ENCODE assay signal across 14 cellular contexts in genomic region chr2:122056853-122057252, GRCh38.
DNase-seq lines count a peak whose midpoint lies in the region; ATAC-seq and TF ChIP-seq lines count a peak whose summit lies in the region.
"Had no signal": no experiment of that assay in that cellular context is flagged by ENCODE, and none has a peak within 500 bp of the region (broad histone marks: within the 10 kb centered on the region; RNA-seq: fewer than 3 reads in every experiment).

No MANE protein-coding gene starts in this region.

- no peaks in the 10 kb centered on the region for H3K4me1 Mint-ChIP-seq in immature natural killer cell
- H3K4me1 Mint-ChIP-seq in activated CD4-positive, alpha-beta T cell treated with anti-CD3 and anti-CD28 coated beads, Interleukin-2, amount 10 ng/mL, durations not matched to agents 24 days and 14 days, result no peaks in the 10 kb centered on the region
- H3K4me1 Mint-ChIP-seq: CD8-positive, alpha-beta memory T cell had no signal

- H3K4me3 ChIP-seq in hepatocyte, result no peak overlapping the region
- H3K4me3 ChIP-seq: BLaER1, K562 had no signal

- peak overlapping the region; percentile 60 for H3K4me2 ChIP-seq in hepatocyte
- H3K4me2 ChIP-seq: BLaER1 had no signal

- peak overlapping the region; percentile 24 for H3K27ac ChIP-seq in hepatocyte
- H3K27ac ChIP-seq: 22Rv1, BLaER1 had no signal

- H3K4me3 Mint-ChIP-seq in immature natural killer cell, result no peak overlapping the region
- H3K4me3 Mint-ChIP-seq in activated CD4-positive, alpha-beta T cell treated with anti-CD3 and anti-CD28 coated beads, Interleukin-2, amount 10 ng/mL, durations not matched to agents 24 days and 14 days, result no peak overlapping the region
- H3K4me3 Mint-ChIP-seq: CD8-positive, alpha-beta memory T cell; H9 had no signal

- no peaks in the 10 kb centered on the region for H3K36me3 ChIP-seq in hepatocyte (replicated peaks; ENCODE audit: insufficient read depth, low read depth)
- H3K36me3 ChIP-seq: BLaER1 had no signal

- H3K9me3 Mint-ChIP-seq in immature natural killer cell, result peaks cover 0 to 2% (median 0%) of the 10 kb centered on the region in 6 donors
- H3K9me3 Mint-ChIP-seq in activated CD4-positive, alpha-beta T cell treated with anti-CD3 and anti-CD28 coated beads, Interleukin-2, amount 10 ng/mL, durations not matched to agents 24 days and 14 days, result no peaks in the 10 kb centered on the region

- H3K9me3 ChIP-seq in hepatocyte (ENCODE audit: low read depth), result no peaks in the 10 kb centered on the region

- no peaks in the 10 kb centered on the region for H3K79me2 ChIP-seq in hepatocyte

- peaks cover 26% of the 10 kb centered on the region for H3K4me1 ChIP-seq in hepatocyte (ENCODE audit: insufficient read depth)

- no peaks in the 10 kb centered on the region for H3K36me3 Mint-ChIP-seq in immature natural killer cell
- no peaks in the 10 kb centered on the region for H3K36me3 Mint-ChIP-seq in activated CD4-positive, alpha-beta T cell treated with anti-CD3 and anti-CD28 coated beads, Interleukin-2, amount 10 ng/mL, durations not matched to agents 24 days and 14 days (ENCODE audit: low read depth)
- H3K36me3 Mint-ChIP-seq: CD8-positive, alpha-beta memory T cell had no signal

- no peak overlapping the region for H3K27ac Mint-ChIP-seq in immature natural killer cell
- H3K27ac Mint-ChIP-seq in activated CD4-positive, alpha-beta T cell treated with anti-CD3 and anti-CD28 coated beads, Interleukin-2, amount 10 ng/mL, durations not matched to agents 24 days and 14 days, result no peak overlapping the region
- H3K27ac Mint-ChIP-seq: CD8-positive, alpha-beta memory T cell had no signal

- peaks cover 3 to 4% (median 4%) of the 10 kb centered on the region in 3 donors for H3K27me3 Mint-ChIP-seq in immature natural killer cell (ENCODE audit: low read depth in 3 of 3)
- no peaks in the 10 kb centered on the region for H3K27me3 Mint-ChIP-seq in activated CD4-positive, alpha-beta T cell treated with anti-CD3 and anti-CD28 coated beads, Interleukin-2, amount 10 ng/mL, durations not matched to agents 24 days and 14 days

- DNase-seq in DMS53 (lab: John Stamatoyannopoulos, UW), result peak; percentile 29
- no peak for DNase-seq in DMS53 treated with DMSO at 0.1 percent for 48 hours (lab: John Stamatoyannopoulos, UW; ENCODE audit: unreplicated experiment)
- peak; percentile 8 for DNase-seq in amniotic epithelial cell (ENCODE audit: low read depth)
- DNase-seq in hepatocyte (ENCODE audit: low spot score), result no peak
- DNase-seq in immature natural killer cell, result no peak
- DNase-seq in activated CD4-positive, alpha-beta T cell treated with anti-CD3 and anti-CD28 coated beads, Interleukin-2, amount 10 ng/mL, durations not matched to agents 24 days and 14 days, result no peak
- DNase-seq: AML-193; CD8-positive, alpha-beta memory T cell; GOT3; H9 had no signal

- no peak overlapping the region for H2AFZ ChIP-seq in hepatocyte

- no peak for TF ChIP-seq CTCF in hepatocyte (IDR thresholded peaks at IDR 0.05; ENCODE audit: poor library complexity)

- no peaks in the 10 kb centered on the region for H3K27me3 ChIP-seq in hepatocyte
- H3K27me3 ChIP-seq: BLaER1 had no signal

- H3K9me2 ChIP-seq in hepatocyte (replicated peaks; ENCODE audit: insufficient read depth), result no peaks in the 10 kb centered on the region

- H4K20me1 ChIP-seq in hepatocyte (ENCODE audit: insufficient read depth, poor library complexity, severe bottlenecking), result no peaks in the 10 kb centered on the region
- H4K20me1 ChIP-seq: BLaER1 had no signal

- no peak for ATAC-seq in GM21360 (IDR thresholded peaks at IDR 0.05; ENCODE audit: unreplicated experiment)
- ATAC-seq: K562 had no signal

- intact Hi-C loops in activated CD4-positive, alpha-beta T cell treated with anti-CD3 and anti-CD28 coated beads, Interleukin-2, amount 10 ng/mL, durations not matched to agents 24 days and 14 days (cut with micrococcal nuclease), result no loop called here

- WGBS in hepatocyte (ENCODE audit: low lambda C conversion rate, missing lambda C conversion rate), result 49% methylated on average over 2 of the region's 2 CpGs

Comparison
In these comparisons a context has a peak if more than half of its experiments do, and no peak if none do; other contexts are left out.
1. DNase-seq: peak in DMS53 (single experiment) and amniotic epithelial cell (single experiment); none in DMS53 treated with DMSO at 0.1 percent for 48 hours (single experiment), hepatocyte (single experiment), immature natural killer cell (0 of 3) and activated CD4-positive, alpha-beta T cell treated with anti-CD3 and anti-CD28 coated beads, Interleukin-2, amount 10 ng/mL, durations not matched to agents 24 days and 14 days (single experiment).